8 cellular contexts compared by ENCODE assay signal in the genomic region with DNA sequence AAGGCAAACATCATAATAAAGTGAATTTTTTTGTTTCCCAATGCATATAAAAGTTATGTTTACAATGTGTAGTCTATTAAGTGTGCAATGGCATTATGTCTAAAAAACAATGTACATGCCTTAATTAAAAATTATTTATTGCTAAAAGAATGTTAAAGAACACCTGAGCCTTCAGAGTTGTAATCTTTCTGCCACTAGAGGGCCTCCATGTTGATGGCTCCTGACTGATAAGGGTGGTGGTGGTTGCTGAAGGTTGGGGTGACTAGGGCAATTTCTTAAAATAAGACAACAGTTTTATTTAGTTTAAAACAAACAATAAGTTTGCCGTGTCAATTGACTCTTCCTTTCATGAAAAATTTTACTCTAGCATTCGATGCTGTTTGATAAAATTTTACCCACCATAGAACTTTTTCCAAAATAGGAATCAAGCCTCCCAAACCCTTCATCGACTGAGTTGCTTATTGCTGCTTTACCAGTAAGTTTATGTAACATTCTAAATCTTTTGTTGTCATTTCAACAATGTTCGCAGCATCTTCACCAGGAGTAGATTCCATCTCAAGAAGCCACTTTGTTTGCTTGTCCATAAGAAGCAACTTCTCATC. TPM values are rescaled to one million over a fixed set of nuclear protein-coding genes. Genes with fewer than 3 reads are reported as not detected.
DNase-seq lines count a peak whose midpoint lies in the region; ATAC-seq and TF ChIP-seq lines count a peak whose summit lies in the region.

No MANE protein-coding gene starts in this region.

- H3K4me3 ChIP-seq in GM12864 (ENCODE audit: low read depth, low read length) (no peak overlapping the region), fibroblast of lung (replicated peaks in 1 of 4; ENCODE audit: control extremely low read depth in 1 of 4, insufficient read depth in 1 of 4, low read depth in 3 of 4, low read length in 4 of 4) (no peak overlapping the region)

- H3K79me2 ChIP-seq in fibroblast of lung (ENCODE audit: control insufficient read depth, insufficient read depth, low read length): peaks cover 11% of the 10 kb centered on the region

- no peak overlapping the region for H3K27ac ChIP-seq in fibroblast of lung (ENCODE audit: insufficient read depth, low read length)

- H3K9me3 ChIP-seq in fibroblast of lung (ENCODE audit: control insufficient read depth, insufficient read depth, low read depth, low read length): no peaks in the 10 kb centered on the region

- no peaks in the 10 kb centered on the region for H3K36me3 ChIP-seq in fibroblast of lung (ENCODE audit: control insufficient read depth, insufficient read depth, low read length)

- H3K9ac ChIP-seq in fibroblast of lung (ENCODE audit: insufficient read depth, low read length): no peak overlapping the region

- H3K4me1 ChIP-seq in fibroblast of lung (ENCODE audit: control insufficient read depth, extremely low read depth, insufficient read depth, low read length): no peaks in the 10 kb centered on the region

- H3K4me2 ChIP-seq in fibroblast of lung (ENCODE audit: extremely low read depth, insufficient read depth, low read length): no peak overlapping the region

- peak; percentile 32 for DNase-seq in A172 (ENCODE audit: low spot score)
- DNase-seq in GM12864 (ENCODE audit: low read depth): no peak
- DNase-seq in fibroblast of lung (ENCODE audit: low read depth in 2 of 2): peak in 1 of 2 donors; percentile 21
- DNase-seq in stimulated activated CD4-positive, alpha-beta T cell treated with anti-CD3 and anti-CD28 coated beads, Interleukin-4, amount 100 ng/mL, for 4 hours: peak; percentile 4 to 13
- no peak for DNase-seq in nucleus accumbens (lab: John Stamatoyannopoulos, UW)
- no peak for DNase-seq in putamen (ENCODE audit: low spot score)
- DNase-seq in H4 (ENCODE audit: low spot score): no peak

- TF ChIP-seq CTCF in GM12864 (IDR thresholded peaks at IDR 0.05; ENCODE audit: low read depth, low read length, missing control alignments): peak; percentile 66
- peak; percentile 33 to 60 for TF ChIP-seq CTCF in fibroblast of lung (conservative IDR thresholded peaks at IDR 0.05 in 1 of 2, IDR thresholded peaks at IDR 0.05 in 1 of 2; ENCODE audit: low read depth in 1 of 2, low read length in 2 of 2)

- H3K27me3 ChIP-seq in fibroblast of lung (ENCODE audit: control insufficient read depth, insufficient read depth, low read length): no peaks in the 10 kb centered on the region

- no peak overlapping the region for H2AFZ ChIP-seq in fibroblast of lung (ENCODE audit: low read length)

- ATAC-seq in SK-N-SH treated with all-trans-retinoic acid at 6 μM for 48 hours: 0 out of 3 replicates have a peak, but pooled peaks have one; percentile 30

- peaks cover 2% of the 10 kb centered on the region for H4K20me1 ChIP-seq in fibroblast of lung (ENCODE audit: control insufficient read depth, extremely low read depth, insufficient read depth, low read length)

TF ChIP-seq in SK-N-SH treated with all-trans-retinoic acid at 6 μM for 48 hours, 23 proteins besides CTCF, POLR2A, EP300 and RAD21:
- TF ChIP-seq SNAI2 (CRISPR knock-in tag; IDR thresholded peaks at IDR 0.05): no peak
- no peak for TF ChIP-seq ZC3H10 (CRISPR knock-in tag; IDR thresholded peaks at IDR 0.05)

RNA-seq across cellular contexts. Expression of gene MAP3K2, which starts 32.3 kb away (rescaled TPM):
- 43.3 and 47.5 TPM in 2 replicates for total RNA-seq in A172 (2014; rRNA removed; shearing (Covaris generic))
- total RNA-seq in fibroblast of lung: 30.1 and 32.6 TPM in 2 replicates
- 9.7 and 15.6 TPM in 2 replicates for polyA plus RNA-seq in fibroblast of lung
- 8.4 and 14.9 TPM in 2 replicates for polyA plus RNA-seq in fibroblast of lung (2012)
- 4.7 and 5.3 TPM in 2 replicates for polyA minus RNA-seq in fibroblast of lung (ENCODE audit: low replicate concordance)
- 15.5 and 17.4 TPM in 2 replicates for total RNA-seq in H4 (2014; rRNA removed; shearing (Covaris generic))

Comparison
In these comparisons a context has a peak if more than half of its experiments do, and no peak if none do; other contexts are left out.
1. DNase-seq: peak in A172 (single experiment) and stimulated activated CD4-positive, alpha-beta T cell treated with anti-CD3 and anti-CD28 coated beads, Interleukin-4, amount 100 ng/mL, for 4 hours (2 of 2); none in GM12864 (single experiment), nucleus accumbens (0 of 56), putamen (single experiment) and H4 (single experiment).